In the genomic region with DNA sequence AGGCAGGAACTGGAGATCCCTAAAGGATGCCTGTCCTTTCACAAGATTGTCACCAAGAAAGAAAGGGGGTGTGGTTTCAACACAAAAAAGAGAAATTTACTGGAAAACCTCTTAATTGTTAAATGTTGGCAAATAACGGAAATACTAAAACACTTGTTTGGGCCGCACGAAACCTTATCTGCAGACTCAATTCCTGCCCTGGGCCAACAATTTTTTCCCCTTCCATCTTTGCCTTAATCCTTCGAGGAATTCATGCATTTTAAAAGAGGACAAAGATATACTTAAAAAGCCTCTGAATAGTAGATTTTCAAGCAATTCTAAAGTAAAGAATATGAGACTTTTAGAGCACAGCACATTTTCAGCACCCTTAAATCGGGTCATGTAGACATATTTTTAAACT, we compare ENCODE assay signal across 22 cellular contexts.
"Had no signal": no experiment of that assay in that cellular context is flagged by ENCODE, and none has a peak within 500 bp of the region (broad histone marks: within the 10 kb centered on the region; RNA-seq: fewer than 3 reads in every experiment).

No MANE protein-coding gene starts in this region.

- H3K36me3 Mint-ChIP-seq: memory B cell; natural killer cell; stimulated activated effector memory CD8-positive, alpha-beta T cell treated with anti-CD3 and anti-CD28 coated beads, Interleukin-12 subunit alpha, Interleukin-12 subunit beta, amount 100 ng/mL, for 72 hours had no signal

- H3K4me1 Mint-ChIP-seq: memory B cell; natural killer cell; stimulated activated effector memory CD8-positive, alpha-beta T cell treated with anti-CD3 and anti-CD28 coated beads, Interleukin-12 subunit alpha, Interleukin-12 subunit beta, amount 100 ng/mL, for 72 hours had no signal

- H3K9me3 ChIP-seq: heart right ventricle, prostate gland, right atrium auricular region, stomach, thyroid gland, vagina had no signal

- H3K4me2 ChIP-seq: smooth muscle cell had no signal

- H3K4me1 ChIP-seq: prostate gland, right atrium auricular region, thyroid gland, vagina had no signal

- H3K27ac Mint-ChIP-seq: effector memory CD8-positive, alpha-beta T cell; memory B cell; natural killer cell; stimulated activated effector memory CD8-positive, alpha-beta T cell treated with anti-CD3 and anti-CD28 coated beads, Interleukin-12 subunit alpha, Interleukin-12 subunit beta, amount 100 ng/mL, for 72 hours had no signal

- H3K27ac ChIP-seq: coronary artery, prostate gland, right atrium auricular region, stomach, thyroid gland, vagina had no signal

- H3K4me3 Mint-ChIP-seq: effector memory CD8-positive, alpha-beta T cell; memory B cell; natural killer cell; stimulated activated effector memory CD8-positive, alpha-beta T cell treated with anti-CD3 and anti-CD28 coated beads, Interleukin-12 subunit alpha, Interleukin-12 subunit beta, amount 100 ng/mL, for 72 hours had no signal

- H3K9me3 Mint-ChIP-seq: effector memory CD8-positive, alpha-beta T cell; memory B cell; stimulated activated effector memory CD8-positive, alpha-beta T cell treated with anti-CD3 and anti-CD28 coated beads, Interleukin-12 subunit alpha, Interleukin-12 subunit beta, amount 100 ng/mL, for 72 hours had no signal

- H3K27me3 ChIP-seq: right atrium auricular region, stomach, thyroid gland, vagina had no signal

- ATAC-seq: effector memory CD8-positive, alpha-beta T cell; left colon; natural killer cell; sciatic nerve; stimulated activated effector memory CD8-positive, alpha-beta T cell treated with anti-CD3 and anti-CD28 coated beads, Interleukin-12 subunit alpha, Interleukin-12 subunit beta, amount 100 ng/mL, for 72 hours had no signal

- DNase-seq: effector memory CD8-positive, alpha-beta T cell; foreskin melanocyte; glutamatergic neuron; heart right ventricle; hippocampal formation; left colon; natural killer cell; stimulated activated CD4-positive, alpha-beta T cell treated with anti-CD3 and anti-CD28 coated beads, Interleukin-12 subunit alpha, Interleukin-12 subunit beta, amount 100 ng/mL, for 4 hours; stimulated activated CD4-positive, alpha-beta T cell treated with anti-CD3 and anti-CD28 coated beads, Interleukin-1b, Interleukin-23, amount 100 ng/mL, for 48 hours; stimulated activated CD4-positive, alpha-beta T cell treated with anti-CD3 and anti-CD28 coated beads, Interleukin-4, amount 100 ng/mL, for 24 hours; stimulated activated naive CD4-positive, alpha-beta T cell treated with Interleukin-2 at 50 U/mL for 16 hours; stomach; thyroid gland had no signal

- H3K36me3 ChIP-seq: heart right ventricle, prostate gland, right atrium auricular region, stomach, thyroid gland, vagina had no signal

- H3K4me3 ChIP-seq: coronary artery, heart right ventricle, lung, prostate gland, right atrium auricular region, smooth muscle cell, stomach, thyroid gland, vagina had no signal
